ENCODE assay signal across 1 cellular context in the genomic region with DNA sequence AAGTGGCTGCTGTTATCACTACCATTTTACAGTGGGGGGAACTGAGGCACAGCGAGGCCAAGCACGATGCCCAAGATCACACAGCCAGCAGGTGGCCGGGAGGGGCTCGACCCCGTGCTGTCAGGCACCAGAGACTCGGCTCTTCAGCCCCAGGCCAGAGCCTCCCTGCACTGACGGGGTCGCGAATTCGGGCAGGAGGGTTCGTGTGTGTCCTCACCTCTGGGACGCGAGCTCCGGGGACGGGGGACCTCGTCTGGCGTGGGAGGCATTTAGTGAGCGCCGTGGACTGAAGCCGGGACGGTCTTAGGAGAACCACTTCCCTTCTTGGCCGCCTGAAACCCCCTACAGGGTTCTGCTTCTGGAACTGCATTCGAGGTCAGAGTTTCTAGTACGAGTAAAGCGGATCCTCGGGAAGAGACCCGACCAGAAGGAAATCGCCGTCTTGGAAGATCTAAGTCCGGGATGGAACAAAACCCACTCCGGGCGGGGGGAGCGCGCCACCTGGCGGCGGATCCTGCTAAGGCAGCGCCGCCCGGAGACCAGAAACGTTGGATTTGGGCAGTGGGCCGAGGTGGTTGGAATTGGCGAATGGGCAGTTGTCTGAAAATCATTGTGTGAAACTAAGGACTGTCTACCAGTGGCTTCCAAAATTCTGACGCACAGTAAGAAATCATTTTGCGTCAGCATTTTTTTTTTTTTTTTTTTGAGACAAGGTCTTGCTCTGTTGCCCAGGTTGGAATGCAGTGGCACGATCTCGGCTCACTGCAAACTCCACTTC.
A peak's percentile ranks its signal among the peaks of the same experiment; 100 is the strongest.
TF ChIP-seq lines count a peak whose summit lies in the region.

No MANE protein-coding gene starts in this region.

TF ChIP-seq in K562, 482 proteins besides CTCF, POLR2A, EP300 and RAD21 (continued from another document and continues in another):
- TF ChIP-seq, protein P1, sequence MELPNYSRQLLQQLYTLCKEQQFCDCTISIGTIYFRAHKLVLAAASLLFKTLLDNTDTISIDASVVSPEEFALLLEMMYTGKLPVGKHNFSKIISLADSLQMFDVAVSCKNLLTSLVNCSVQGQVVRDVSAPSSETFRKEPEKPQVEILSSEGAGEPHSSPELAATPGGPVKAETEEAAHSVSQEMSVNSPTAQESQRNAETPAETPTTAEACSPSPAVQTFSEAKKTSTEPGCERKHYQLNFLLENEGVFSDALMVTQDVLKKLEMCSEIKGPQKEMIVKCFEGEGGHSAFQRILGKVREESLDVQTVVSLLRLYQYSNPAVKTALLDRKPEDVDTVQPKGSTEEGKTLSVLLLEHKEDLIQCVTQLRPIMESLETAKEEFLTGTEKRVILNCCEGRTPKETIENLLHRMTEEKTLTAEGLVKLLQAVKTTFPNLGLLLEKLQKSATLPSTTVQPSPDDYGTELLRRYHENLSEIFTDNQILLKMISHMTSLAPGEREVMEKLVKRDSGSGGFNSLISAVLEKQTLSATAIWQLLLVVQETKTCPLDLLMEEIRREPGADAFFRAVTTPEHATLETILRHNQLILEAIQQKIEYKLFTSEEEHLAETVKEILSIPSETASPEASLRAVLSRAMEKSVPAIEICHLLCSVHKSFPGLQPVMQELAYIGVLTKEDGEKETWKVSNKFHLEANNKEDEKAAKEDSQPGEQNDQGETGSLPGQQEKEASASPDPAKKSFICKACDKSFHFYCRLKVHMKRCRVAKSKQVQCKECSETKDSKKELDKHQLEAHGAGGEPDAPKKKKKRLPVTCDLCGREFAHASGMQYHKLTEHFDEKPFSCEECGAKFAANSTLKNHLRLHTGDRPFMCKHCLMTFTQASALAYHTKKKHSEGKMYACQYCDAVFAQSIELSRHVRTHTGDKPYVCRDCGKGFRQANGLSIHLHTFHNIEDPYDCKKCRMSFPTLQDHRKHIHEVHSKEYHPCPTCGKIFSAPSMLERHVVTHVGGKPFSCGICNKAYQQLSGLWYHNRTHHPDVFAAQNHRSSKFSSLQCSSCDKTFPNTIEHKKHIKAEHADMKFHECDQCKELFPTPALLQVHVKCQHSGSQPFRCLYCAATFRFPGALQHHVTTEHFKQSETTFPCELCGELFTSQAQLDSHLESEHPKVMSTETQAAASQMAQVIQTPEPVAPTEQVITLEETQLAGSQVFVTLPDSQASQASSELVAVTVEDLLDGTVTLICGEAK (IDR thresholded peaks at IDR 0.05) = 0 out of 2 replicates have a peak, but pooled peaks have one; percentile 38
- TF ChIP-seq, protein P1 (CRISPR knock-in tag; IDR thresholded peaks at IDR 0.05) = no peak
- TF ChIP-seq, protein P2, sequence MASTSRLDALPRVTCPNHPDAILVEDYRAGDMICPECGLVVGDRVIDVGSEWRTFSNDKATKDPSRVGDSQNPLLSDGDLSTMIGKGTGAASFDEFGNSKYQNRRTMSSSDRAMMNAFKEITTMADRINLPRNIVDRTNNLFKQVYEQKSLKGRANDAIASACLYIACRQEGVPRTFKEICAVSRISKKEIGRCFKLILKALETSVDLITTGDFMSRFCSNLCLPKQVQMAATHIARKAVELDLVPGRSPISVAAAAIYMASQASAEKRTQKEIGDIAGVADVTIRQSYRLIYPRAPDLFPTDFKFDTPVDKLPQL (IDR thresholded peaks at IDR 0.05; ENCODE audit: extremely low read depth, insufficient read length) = no peak
- TF ChIP-seq CHD4 (IDR thresholded peaks at IDR 0.05; ENCODE audit: insufficient read depth, insufficient replicate concordance, low read depth, low read length, poor library complexity, severe bottlenecking) = no peak
- TF ChIP-seq C11orf30 (IDR thresholded peaks at IDR 0.05; ENCODE audit: low read depth) = peak; percentile 16; the same call in 1 of the 2 replicates
- TF ChIP-seq HDAC2 (IDR thresholded peaks at IDR 0.05) = peak; percentile 57; the same call in 1 of the 2 replicates
- no peak for TF ChIP-seq ZNF57 (CRISPR knock-in tag; IDR thresholded peaks at IDR 0.05)
- no peak for TF ChIP-seq KLF6 (CRISPR knock-in tag; IDR thresholded peaks at IDR 0.05; ENCODE audit: borderline replicate concordance)
- TF ChIP-seq, protein P3, sequence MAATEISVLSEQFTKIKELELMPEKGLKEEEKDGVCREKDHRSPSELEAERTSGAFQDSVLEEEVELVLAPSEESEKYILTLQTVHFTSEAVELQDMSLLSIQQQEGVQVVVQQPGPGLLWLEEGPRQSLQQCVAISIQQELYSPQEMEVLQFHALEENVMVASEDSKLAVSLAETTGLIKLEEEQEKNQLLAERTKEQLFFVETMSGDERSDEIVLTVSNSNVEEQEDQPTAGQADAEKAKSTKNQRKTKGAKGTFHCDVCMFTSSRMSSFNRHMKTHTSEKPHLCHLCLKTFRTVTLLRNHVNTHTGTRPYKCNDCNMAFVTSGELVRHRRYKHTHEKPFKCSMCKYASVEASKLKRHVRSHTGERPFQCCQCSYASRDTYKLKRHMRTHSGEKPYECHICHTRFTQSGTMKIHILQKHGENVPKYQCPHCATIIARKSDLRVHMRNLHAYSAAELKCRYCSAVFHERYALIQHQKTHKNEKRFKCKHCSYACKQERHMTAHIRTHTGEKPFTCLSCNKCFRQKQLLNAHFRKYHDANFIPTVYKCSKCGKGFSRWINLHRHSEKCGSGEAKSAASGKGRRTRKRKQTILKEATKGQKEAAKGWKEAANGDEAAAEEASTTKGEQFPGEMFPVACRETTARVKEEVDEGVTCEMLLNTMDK (IDR thresholded peaks at IDR 0.05; ENCODE audit: borderline replicate concordance, insufficient read depth, low read depth, low read length, poor library complexity, severe bottlenecking) = no peak
- TF ChIP-seq SMC3 (conservative IDR thresholded peaks at IDR 0.05; ENCODE audit: insufficient read depth, low read depth, low read length) = peak; percentile 93
- TF ChIP-seq PHTF2 (CRISPR knock-in tag; IDR thresholded peaks at IDR 0.05) = no peak
- no peak for TF ChIP-seq RFX1 (IDR thresholded peaks at IDR 0.05)
- TF ChIP-seq, protein P4, sequence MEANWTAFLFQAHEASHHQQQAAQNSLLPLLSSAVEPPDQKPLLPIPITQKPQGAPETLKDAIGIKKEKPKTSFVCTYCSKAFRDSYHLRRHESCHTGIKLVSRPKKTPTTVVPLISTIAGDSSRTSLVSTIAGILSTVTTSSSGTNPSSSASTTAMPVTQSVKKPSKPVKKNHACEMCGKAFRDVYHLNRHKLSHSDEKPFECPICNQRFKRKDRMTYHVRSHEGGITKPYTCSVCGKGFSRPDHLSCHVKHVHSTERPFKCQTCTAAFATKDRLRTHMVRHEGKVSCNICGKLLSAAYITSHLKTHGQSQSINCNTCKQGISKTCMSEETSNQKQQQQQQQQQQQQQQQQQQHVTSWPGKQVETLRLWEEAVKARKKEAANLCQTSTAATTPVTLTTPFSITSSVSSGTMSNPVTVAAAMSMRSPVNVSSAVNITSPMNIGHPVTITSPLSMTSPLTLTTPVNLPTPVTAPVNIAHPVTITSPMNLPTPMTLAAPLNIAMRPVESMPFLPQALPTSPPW (CRISPR knock-in tag; IDR thresholded peaks at IDR 0.05) = peak; percentile 13
- no peak for TF ChIP-seq GTF2A2 (tag; IDR thresholded peaks at IDR 0.05)
- no peak for TF ChIP-seq BDP1 (IDR thresholded peaks at IDR 0.05; ENCODE audit: insufficient read depth, insufficient read length)
- 0 out of 2 replicates have a peak, but pooled peaks have one; percentile 47 for TF ChIP-seq MTA3 (IDR thresholded peaks at IDR 0.05; ENCODE audit: borderline replicate concordance)
- no peak for TF ChIP-seq ZNF134 (CRISPR knock-in tag; conservative IDR thresholded peaks at IDR 0.05)
- TF ChIP-seq XRCC5 (IDR thresholded peaks at IDR 0.05; ENCODE audit: low read depth, low read length) = peak; percentile 88; the same call in 1 of the 2 replicates
- 0 out of 2 replicates have a peak, but pooled peaks have one; percentile 32 for TF ChIP-seq NFIC (IDR thresholded peaks at IDR 0.05)
- TF ChIP-seq, protein P5, sequence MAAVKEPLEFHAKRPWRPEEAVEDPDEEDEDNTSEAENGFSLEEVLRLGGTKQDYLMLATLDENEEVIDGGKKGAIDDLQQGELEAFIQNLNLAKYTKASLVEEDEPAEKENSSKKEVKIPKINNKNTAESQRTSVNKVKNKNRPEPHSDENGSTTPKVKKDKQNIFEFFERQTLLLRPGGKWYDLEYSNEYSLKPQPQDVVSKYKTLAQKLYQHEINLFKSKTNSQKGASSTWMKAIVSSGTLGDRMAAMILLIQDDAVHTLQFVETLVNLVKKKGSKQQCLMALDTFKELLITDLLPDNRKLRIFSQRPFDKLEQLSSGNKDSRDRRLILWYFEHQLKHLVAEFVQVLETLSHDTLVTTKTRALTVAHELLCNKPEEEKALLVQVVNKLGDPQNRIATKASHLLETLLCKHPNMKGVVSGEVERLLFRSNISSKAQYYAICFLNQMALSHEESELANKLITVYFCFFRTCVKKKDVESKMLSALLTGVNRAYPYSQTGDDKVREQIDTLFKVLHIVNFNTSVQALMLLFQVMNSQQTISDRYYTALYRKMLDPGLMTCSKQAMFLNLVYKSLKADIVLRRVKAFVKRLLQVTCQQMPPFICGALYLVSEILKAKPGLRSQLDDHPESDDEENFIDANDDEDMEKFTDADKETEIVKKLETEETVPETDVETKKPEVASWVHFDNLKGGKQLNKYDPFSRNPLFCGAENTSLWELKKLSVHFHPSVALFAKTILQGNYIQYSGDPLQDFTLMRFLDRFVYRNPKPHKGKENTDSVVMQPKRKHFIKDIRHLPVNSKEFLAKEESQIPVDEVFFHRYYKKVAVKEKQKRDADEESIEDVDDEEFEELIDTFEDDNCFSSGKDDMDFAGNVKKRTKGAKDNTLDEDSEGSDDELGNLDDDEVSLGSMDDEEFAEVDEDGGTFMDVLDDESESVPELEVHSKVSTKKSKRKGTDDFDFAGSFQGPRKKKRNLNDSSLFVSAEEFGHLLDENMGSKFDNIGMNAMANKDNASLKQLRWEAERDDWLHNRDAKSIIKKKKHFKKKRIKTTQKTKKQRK (IDR thresholded peaks at IDR 0.05; ENCODE audit: borderline replicate concordance, low read depth, low read length) = no peak
- TF ChIP-seq KLF16 (IDR thresholded peaks at IDR 0.05) = 0 out of 2 replicates have a peak, but pooled peaks have one; percentile 36
- no peak for TF ChIP-seq KDM4B (IDR thresholded peaks at IDR 0.05; ENCODE audit: borderline replicate concordance in 2 of 2, low read depth in 1 of 2)
- TF ChIP-seq GABPB1 (CRISPR knock-in tag; IDR thresholded peaks at IDR 0.05) = 0 out of 2 replicates have a peak, but pooled peaks have one; percentile 19
- TF ChIP-seq TAF1 (IDR thresholded peaks at IDR 0.05; ENCODE audit: control insufficient read depth, extremely low read depth, insufficient read depth, low read length, severe bottlenecking) = no peak
- peak; percentile 97 for TF ChIP-seq CC2D1A (IDR thresholded peaks at IDR 0.05)
- no peak; the same call in 1 of the 2 replicates for TF ChIP-seq NCOA1 (IDR thresholded peaks at IDR 0.05; ENCODE audit: low read depth)
- no peak for TF ChIP-seq TBL1XR1 (IDR thresholded peaks at IDR 0.05; ENCODE audit: low read length in 2 of 2)
- TF ChIP-seq, protein P6, sequence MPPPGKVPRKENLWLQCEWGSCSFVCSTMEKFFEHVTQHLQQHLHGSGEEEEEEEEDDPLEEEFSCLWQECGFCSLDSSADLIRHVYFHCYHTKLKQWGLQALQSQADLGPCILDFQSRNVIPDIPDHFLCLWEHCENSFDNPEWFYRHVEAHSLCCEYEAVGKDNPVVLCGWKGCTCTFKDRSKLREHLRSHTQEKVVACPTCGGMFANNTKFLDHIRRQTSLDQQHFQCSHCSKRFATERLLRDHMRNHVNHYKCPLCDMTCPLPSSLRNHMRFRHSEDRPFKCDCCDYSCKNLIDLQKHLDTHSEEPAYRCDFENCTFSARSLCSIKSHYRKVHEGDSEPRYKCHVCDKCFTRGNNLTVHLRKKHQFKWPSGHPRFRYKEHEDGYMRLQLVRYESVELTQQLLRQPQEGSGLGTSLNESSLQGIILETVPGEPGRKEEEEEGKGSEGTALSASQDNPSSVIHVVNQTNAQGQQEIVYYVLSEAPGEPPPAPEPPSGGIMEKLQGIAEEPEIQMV (tag; conservative IDR thresholded peaks at IDR 0.05; ENCODE audit: low read depth) = peak; percentile 95
- TF ChIP-seq DPF2 (IDR thresholded peaks at IDR 0.05) = no peak
- peak; percentile 71 for TF ChIP-seq ZFP36 (IDR thresholded peaks at IDR 0.05; ENCODE audit: low read depth, low read length, partially characterized antibody)
- TF ChIP-seq ZNF696 (CRISPR knock-in tag; conservative IDR thresholded peaks at IDR 0.05) = no peak
- no peak for TF ChIP-seq RBM15 (IDR thresholded peaks at IDR 0.05; ENCODE audit: insufficient read depth, low read length)
- TF ChIP-seq YY1 (IDR thresholded peaks at IDR 0.05; ENCODE audit: borderline replicate concordance in 1 of 3, control insufficient read depth in 1 of 3, extremely low read depth in 1 of 3, insufficient read depth in 3 of 3, insufficient read length in 1 of 3, insufficient replicate concordance in 2 of 3, low read depth in 1 of 3, low read length in 2 of 3) = peak in 1 of 3 experiments; percentile 18
- TF ChIP-seq CHCHD3 (CRISPR knock-in tag; IDR thresholded peaks at IDR 0.05) = no peak
- TF ChIP-seq NONO (IDR thresholded peaks at IDR 0.05; ENCODE audit: low read depth in 2 of 2, low read length in 1 of 2) = peak in 1 of 2 experiments; percentile 24; a peak in 1 of 4 replicates
- TF ChIP-seq MCM5 (IDR thresholded peaks at IDR 0.05; ENCODE audit: low read depth) = no peak
